In genomic region chr11:117575856-117576255, GRCh38 we compare ENCODE assay signal across 28 cellular contexts.
"Had no signal": no experiment of that assay in that cellular context is flagged by ENCODE, and none has a peak within 500 bp of the region (broad histone marks: within the 10 kb centered on the region; RNA-seq: fewer than 3 reads in every experiment).

No MANE protein-coding gene starts in this region.

- H3K4me3 ChIP-seq: lower lobe of right lung, neural progenitor cell, right atrium auricular region, right lobe of liver, tibial nerve, vagina had no signal

- H3K9me3 Mint-ChIP-seq: immature natural killer cell; mesothelial cell of epicardium; natural killer cell; nephron progenitor cell; neural progenitor cell; stimulated activated memory B cell treated with anti-CD40 and anti-IgM and Interleukin-4, amounts not matched to agents 10 μg/mL and 1 μg/mL and 100 μg/mL, for 72 hours; stimulated activated naive CD8-positive, alpha-beta T cell treated with anti-CD3 and anti-CD28 coated beads, Interleukin-15, amount 100 ng/mL, for 72 hours; type B pancreatic cell had no signal

- H3K27me3 ChIP-seq: neural progenitor cell, right atrium auricular region, right lobe of liver, tibial nerve, vagina had no signal

- H3K4me3 Mint-ChIP-seq: immature natural killer cell; mesothelial cell of epicardium; natural killer cell; nephron progenitor cell; neural progenitor cell; stimulated activated memory B cell treated with anti-CD40 and anti-IgM and Interleukin-4, amounts not matched to agents 10 μg/mL and 1 μg/mL and 100 μg/mL, for 72 hours; stimulated activated naive CD8-positive, alpha-beta T cell treated with anti-CD3 and anti-CD28 coated beads, Interleukin-15, amount 100 ng/mL, for 72 hours; type B pancreatic cell had no signal

- H3K27ac ChIP-seq: lower lobe of right lung, neural progenitor cell, neutrophil, parathyroid adenoma, right atrium auricular region, right lobe of liver, tibial nerve, vagina had no signal

- H3K4me1 Mint-ChIP-seq: immature natural killer cell; mesothelial cell of epicardium; natural killer cell; nephron progenitor cell; stimulated activated memory B cell treated with anti-CD40 and anti-IgM and Interleukin-4, amounts not matched to agents 10 μg/mL and 1 μg/mL and 100 μg/mL, for 72 hours; stimulated activated naive CD8-positive, alpha-beta T cell treated with anti-CD3 and anti-CD28 coated beads, Interleukin-15, amount 100 ng/mL, for 72 hours had no signal

- H3K36me3 ChIP-seq: lower lobe of right lung, neural progenitor cell, neutrophil, right atrium auricular region, right lobe of liver, tibial nerve, vagina had no signal

- DNase-seq: hypothalamus; immature natural killer cell; lower lobe of right lung; mammary epithelial cell; mesenchymal stem cell; naive B cell; natural killer cell; nephron progenitor cell; occipital lobe; small intestine; stimulated activated CD4-positive, alpha-beta T cell treated with anti-CD3 and anti-CD28 coated beads, Interleukin-1b, Interleukin-23, amount 100 ng/mL, for 48 hours; stimulated activated CD4-positive, alpha-beta T cell treated with anti-CD3 and anti-CD28 coated beads, Interleukin-2, amount 100 ng/mL, for 48 hours; stimulated activated CD4-positive, alpha-beta T cell treated with anti-CD3 and anti-CD28 coated beads, Interleukin-4, amount 100 ng/mL, for 4 hours; stimulated activated CD8-positive, alpha-beta memory T cell treated with anti-CD3 and anti-CD28 coated beads, Interleukin-4, amount 100 ng/mL, for 48 hours; stimulated activated naive CD4-positive, alpha-beta T cell treated with Interleukin-2 at 50 U/mL for 16 hours; stimulated activated naive CD8-positive, alpha-beta T cell treated with anti-CD3 and anti-CD28 coated beads, Interleukin-15, amount 100 ng/mL, for 72 hours; substantia nigra had no signal

- H3K36me3 Mint-ChIP-seq: immature natural killer cell; mesothelial cell of epicardium; naive B cell; natural killer cell; neural progenitor cell; stimulated activated memory B cell treated with anti-CD40 and anti-IgM and Interleukin-4, amounts not matched to agents 10 μg/mL and 1 μg/mL and 100 μg/mL, for 72 hours; type B pancreatic cell had no signal

- ATAC-seq: lower lobe of right lung; natural killer cell; right lobe of liver; stimulated activated naive CD8-positive, alpha-beta T cell treated with anti-CD3 and anti-CD28 coated beads, Interleukin-15, amount 100 ng/mL, for 72 hours had no signal

- H3K9me3 ChIP-seq: lower lobe of right lung, neutrophil, right atrium auricular region, right lobe of liver, tibial nerve, vagina had no signal

- H3K4me1 ChIP-seq: lower lobe of right lung, neural progenitor cell, parathyroid adenoma, right atrium auricular region, right lobe of liver, vagina had no signal

- H3K27ac Mint-ChIP-seq: mesothelial cell of epicardium; natural killer cell; nephron progenitor cell; neural progenitor cell; progenitor cell of endocrine pancreas; stimulated activated memory B cell treated with anti-CD40 and anti-IgM and Interleukin-4, amounts not matched to agents 10 μg/mL and 1 μg/mL and 100 μg/mL, for 72 hours; type B pancreatic cell had no signal
